9 cellular contexts compared by ENCODE assay signal in the genomic region with DNA sequence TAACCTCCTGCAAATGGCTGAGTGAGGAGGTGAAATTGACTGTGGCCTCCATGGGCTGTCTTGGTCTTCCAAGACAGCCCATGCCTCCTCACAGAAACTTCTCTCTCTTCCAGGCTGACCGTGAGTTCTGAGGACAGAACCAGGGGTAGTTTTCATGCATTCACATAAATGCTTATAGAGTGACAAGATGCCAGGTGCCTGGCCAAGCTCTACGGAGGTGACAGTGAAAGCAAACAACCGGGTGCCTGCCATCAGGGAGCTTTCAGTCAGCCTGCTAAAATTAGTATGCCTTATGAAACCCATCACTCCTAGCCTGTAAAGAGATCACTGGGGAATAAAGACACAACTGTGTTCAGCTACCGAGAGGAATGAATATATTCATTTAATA. TPM values are rescaled to one million over a fixed set of nuclear protein-coding genes. Genes with fewer than 3 reads are reported as not detected.
DNase-seq lines count a peak whose midpoint lies in the region; ATAC-seq and TF ChIP-seq lines count a peak whose summit lies in the region.
"Had no signal": no experiment of that assay in that cellular context is flagged by ENCODE, and none has a peak within 500 bp of the region (broad histone marks: within the 10 kb centered on the region; RNA-seq: fewer than 3 reads in every experiment).

No MANE protein-coding gene starts in this region.

- ATAC-seq in heart right ventricle (peak in 1 of 8 donors; percentile 2), left cardiac atrium (no peak), HG03565 (IDR thresholded peaks at IDR 0.05; ENCODE audit: unreplicated experiment) (no peak)

- H3K4me1 ChIP-seq in heart right ventricle: peaks cover 3 to 39% (median 28%) of the 10 kb centered on the region in 9 donors
- H3K4me1 ChIP-seq in muscle layer of duodenum (ENCODE audit: control insufficient read depth in 1 of 2, insufficient read depth in 2 of 2, low read length in 2 of 2): peaks cover 0 to 9% of the 10 kb centered on the region in 2 donors

- H3K9me3 ChIP-seq in heart right ventricle (no peaks in the 10 kb centered on the region), muscle layer of duodenum (ENCODE audit: control insufficient read depth in 1 of 2, low read length in 2 of 2) (no peaks in the 10 kb centered on the region)

- H3K27me3 ChIP-seq in heart right ventricle: no peaks in the 10 kb centered on the region
- H3K27me3 ChIP-seq in muscle layer of duodenum (ENCODE audit: low read depth, low read length): no peaks in the 10 kb centered on the region

- peaks cover 16% of the 10 kb centered on the region for H3K27me3 Mint-ChIP-seq in dendritic cell treated with granulocyte-macrophage colony-stimulating factor and Interleukin-4, amounts not matched to agents 40 ng/mL and 50 ng/mL, for 4 days

- H3K36me3 ChIP-seq in heart right ventricle (no peaks in the 10 kb centered on the region), muscle layer of duodenum (ENCODE audit: control insufficient read depth in 1 of 2, insufficient read depth in 2 of 2, low read length in 2 of 2) (no peaks in the 10 kb centered on the region)

- H3K4me3 Mint-ChIP-seq in dendritic cell treated with granulocyte-macrophage colony-stimulating factor and Interleukin-4, amounts not matched to agents 40 ng/mL and 50 ng/mL, for 4 days: peak overlapping the region; percentile 88

- WGBS in heart right ventricle, 2 donors: 32 to 33% methylated on average over 4 of the region's 4 CpGs

- H3K27ac ChIP-seq in heart right ventricle: peak overlapping the region; percentile 93 to 100 (median 98)
- H3K27ac ChIP-seq in muscle layer of duodenum (ENCODE audit: low read length): peak overlapping the region; percentile 95

- peaks cover 17% of the 10 kb centered on the region for H3K4me1 Mint-ChIP-seq in dendritic cell treated with granulocyte-macrophage colony-stimulating factor and Interleukin-4, amounts not matched to agents 40 ng/mL and 50 ng/mL, for 4 days (ENCODE audit: low read depth)

- intact Hi-C loops in heart right ventricle (cut with DNase I): loop anchor here in 7 of 10 donors (5.0 to 10.0 kb wide), 8 partner anchors 38 to 128 kb away; no protein-coding TSS in a partner anchor
- intact Hi-C loops in left cardiac atrium (cut with DNase I): loop anchor here (5.0 to 10.0 kb wide), 2 partner anchors 43 to 60 kb away; no protein-coding TSS in a partner anchor
- intact Hi-C loops in dendritic cell treated with granulocyte-macrophage colony-stimulating factor and Interleukin-4, amounts not matched to agents 40 ng/mL and 50 ng/mL, for 4 days (cut with micrococcal nuclease): loop anchor here (5.0 kb wide), 1 partner anchor 168 kb away; the partner anchor contains the start of gene CDK1

- TF ChIP-seq CTCF in heart right ventricle (IDR thresholded peaks at IDR 0.05): no peak

- DNase-seq in heart right ventricle: no peak
- DNase-seq in left cardiac atrium: no peak
- no peak for DNase-seq in central memory CD4-positive, alpha-beta T cell
- no peak for DNase-seq in SIG-M5 treated with dmso at 0.1 percent for 504 hours (lab: John Stamatoyannopoulos, UW; ENCODE audit: unreplicated experiment)
- no peak for DNase-seq in AG20443 (ENCODE audit: low spot score)
- DNase-seq: activated CD4-positive, alpha-beta T cell treated with anti-CD3 and anti-CD28 coated beads for 4 hours had no signal

- H3K9me3 Mint-ChIP-seq in dendritic cell treated with granulocyte-macrophage colony-stimulating factor and Interleukin-4, amounts not matched to agents 40 ng/mL and 50 ng/mL, for 4 days: no peaks in the 10 kb centered on the region

- peak overlapping the region; percentile 95 for H3K27ac Mint-ChIP-seq in dendritic cell treated with granulocyte-macrophage colony-stimulating factor and Interleukin-4, amounts not matched to agents 40 ng/mL and 50 ng/mL, for 4 days

- H3K36me3 Mint-ChIP-seq in dendritic cell treated with granulocyte-macrophage colony-stimulating factor and Interleukin-4, amounts not matched to agents 40 ng/mL and 50 ng/mL, for 4 days (ENCODE audit: low read depth): no peaks in the 10 kb centered on the region

- peak overlapping the region in 9 of 10 donors; percentile 72 to 98 (median 91) for H3K4me3 ChIP-seq in heart right ventricle
- peak overlapping the region; percentile 89 to 90 for H3K4me3 ChIP-seq in muscle layer of duodenum (ENCODE audit: low read depth in 1 of 2, low read length in 2 of 2)

RNA-seq across cellular contexts. Expression of gene RHOBTB1, which starts 0.9 kb away (rescaled TPM):
- total RNA-seq in heart right ventricle: 10 to 100 TPM in 9 of 10 donors, 1 to 10 TPM in 1; 7.9 to 20.5 (median 13.4) TPM
- 1 to 10 TPM; 4.3 to 7.1 TPM for polyA plus RNA-seq in heart right ventricle
- 10 to 100 TPM in 1 of 2 donors, 1 to 10 TPM in 1; 9.5 to 14.1 TPM for total RNA-seq in left cardiac atrium
